Comparison of ENCODE assay signal across 14 cellular contexts in genomic region chr5:72392326-72392733, GRCh38.
DNase-seq lines count a peak whose midpoint lies in the region; ATAC-seq and TF ChIP-seq lines count a peak whose summit lies in the region.
"Had no signal": no experiment of that assay in that cellular context is flagged by ENCODE, and none has a peak within 500 bp of the region (broad histone marks: within the 10 kb centered on the region; RNA-seq: fewer than 3 reads in every experiment).

No MANE protein-coding gene starts in this region.

- no peaks in the 10 kb centered on the region for H3K27me3 ChIP-seq in lung (ENCODE audit: control insufficient read depth, insufficient read depth)
- no peaks in the 10 kb centered on the region for H3K27me3 ChIP-seq in uterus

- ATAC-seq in lung (ENCODE audit: insufficient read depth, low FRiP score) (peak; percentile 53), GM21390 (IDR thresholded peaks at IDR 0.05; ENCODE audit: unreplicated experiment) (no peak)
- ATAC-seq: stimulated activated naive CD8-positive, alpha-beta T cell treated with anti-CD3 and anti-CD28 coated beads, Interleukin-15, amount 100 ng/mL, for 72 hours had no signal

- TF ChIP-seq POLR2A in uterus (IDR thresholded peaks at IDR 0.05), result no peak

- H3K27ac ChIP-seq in epithelial cell of prostate (peak overlapping the region; percentile 62), lung (ENCODE audit: low read depth in 1 of 2, low read length in 1 of 2) (peak overlapping the region in 1 of 2 donors; percentile 33), uterus (peak overlapping the region; percentile 2 to 68)

- H3K4me3 ChIP-seq in lung, result no peak overlapping the region
- H3K4me3 ChIP-seq in uterus, result no peak overlapping the region

- intact Hi-C loops in uterus (cut with DNase I; ENCODE audit: low total_unique reads), result no loop called here

- TF ChIP-seq CTCF in lung (IDR thresholded peaks at IDR 0.05; ENCODE audit: control extremely low read depth, extremely low read depth) (no peak), uterus (IDR thresholded peaks at IDR 0.05) (no peak), GM20000 (IDR thresholded peaks at IDR 0.05; ENCODE audit: extremely low read depth, missing control alignments) (no peak)

- no peaks in the 10 kb centered on the region for H3K36me3 ChIP-seq in lung (ENCODE audit: control insufficient read depth in 2 of 2, insufficient read depth in 2 of 2, low read length in 2 of 2)
- H3K36me3 ChIP-seq in uterus, result no peaks in the 10 kb centered on the region

- DNase-seq in NCI-H524 (lab: John Stamatoyannopoulos, UW) (peak; percentile 72 to 92), epithelial cell of prostate (ENCODE audit: low read depth, low spot score) (peak; percentile 59), lung (ENCODE audit: low spot score) (no peak), uterus (no peak), GM20000 (ENCODE audit: low spot score) (no peak)
- DNase-seq in NK-92 treated with Interleukin-12 subunit alpha and Interleukin-12 subunit beta, amount 100 ng/mL, for 24 hours (lab: John Stamatoyannopoulos, UW), result no peak
- DNase-seq: caudate nucleus; DMS79 treated with DMSO at 0.1 percent for 48 hours; foreskin melanocyte; NCI-H526; nucleus accumbens; stimulated activated CD4-positive, alpha-beta T cell treated with anti-CD3 and anti-CD28 coated beads, Interleukin-4, amount 100 ng/mL, for 4 hours; stimulated activated naive CD8-positive, alpha-beta T cell treated with anti-CD3 and anti-CD28 coated beads, Interleukin-15, amount 100 ng/mL, for 72 hours had no signal

- WGBS in lung, 2 donors, result 51 to 78% methylated on average over 1 of the region's 1 CpG

- H3K4me1 ChIP-seq in lung (ENCODE audit: control insufficient read depth in 2 of 2, insufficient read depth in 2 of 2, low read length in 2 of 2) (peaks cover 5 to 8% of the 10 kb centered on the region in 2 donors), uterus (no peaks in the 10 kb centered on the region)

- H3K9me3 ChIP-seq in lung (ENCODE audit: control insufficient read depth in 2 of 2, insufficient read depth in 1 of 2, low read length in 1 of 2) (no peaks in the 10 kb centered on the region), uterus (no peaks in the 10 kb centered on the region)

Comparison
In these comparisons a context has a peak if more than half of its experiments do, and no peak if none do; other contexts are left out.
1. DNase-seq: peak in NCI-H524 (2 of 2) and epithelial cell of prostate (single experiment); none in lung (single experiment), uterus (0 of 2), GM20000 (single experiment) and NK-92 treated with Interleukin-12 subunit alpha and Interleukin-12 subunit beta, amount 100 ng/mL, for 24 hours (single experiment).